27 cellular contexts compared by ENCODE assay signal in genomic region chr12:33052141-33053051, GRCh38.
"Had no signal": no experiment of that assay in that cellular context is flagged by ENCODE, and none has a peak within 500 bp of the region (broad histone marks: within the 10 kb centered on the region; RNA-seq: fewer than 3 reads in every experiment).

No MANE protein-coding gene starts in this region.

- H3K9me3 Mint-ChIP-seq: activated B cell treated with CpG ODN at 0.5 μM for 24 hours; central memory CD8-positive, alpha-beta T cell; nephron progenitor cell had no signal

- ATAC-seq: activated CD4-positive, alpha-beta T cell treated with anti-CD3 and anti-CD28 coated beads for 36 hours; activated T-cell treated with anti-CD3 and anti-CD28 coated beads, Interleukin-2, amount 50 U/mL, for 72 hours; sciatic nerve had no signal

- H3K4me3 Mint-ChIP-seq: activated B cell treated with CpG ODN at 0.5 μM for 24 hours; activated CD4-positive, alpha-beta T cell treated with anti-CD3 and anti-CD28 coated beads for 36 hours; activated naive CD8-positive, alpha-beta T cell; activated T-cell treated with anti-CD3 and anti-CD28 coated beads, Interleukin-2, amount 50 U/mL, for 72 hours; central memory CD8-positive, alpha-beta T cell; nephron progenitor cell; T-helper 2 cell treated with Interferon-gamma antibody and Interleukin-4, amounts not matched to agents 5 μg/mL and 100 μg/mL, for 36 hours had no signal

- H3K4me1 ChIP-seq: upper lobe of left lung had no signal

- H3K27me3 Mint-ChIP-seq: activated B cell treated with CpG ODN at 0.5 μM for 24 hours; activated CD4-positive, alpha-beta T cell treated with anti-CD3 and anti-CD28 coated beads for 36 hours; activated naive CD8-positive, alpha-beta T cell; central memory CD8-positive, alpha-beta T cell; progenitor cell of endocrine pancreas had no signal

- H3K27ac Mint-ChIP-seq: activated B cell treated with CpG ODN at 0.5 μM for 24 hours; activated CD4-positive, alpha-beta T cell treated with anti-CD3 and anti-CD28 coated beads for 36 hours; activated naive CD8-positive, alpha-beta T cell; activated T-cell treated with anti-CD3 and anti-CD28 coated beads, Interleukin-2, amount 50 U/mL, for 72 hours; nephron progenitor cell; progenitor cell of endocrine pancreas; T-helper 2 cell treated with Interferon-gamma antibody and Interleukin-4, amounts not matched to agents 5 μg/mL and 100 μg/mL, for 36 hours had no signal

- H3K9me3 ChIP-seq: ovary, upper lobe of left lung had no signal

- H3K27me3 ChIP-seq: ovary, upper lobe of left lung had no signal

- H3K36me3 Mint-ChIP-seq: activated naive CD8-positive, alpha-beta T cell had no signal

- H3K4me3 ChIP-seq: ovary, skin epidermis, upper lobe of left lung had no signal

- DNase-seq: activated B cell treated with CpG ODN at 0.5 μM for 24 hours; activated CD4-positive, alpha-beta T cell treated with anti-CD3 and anti-CD28 coated beads for 36 hours; activated effector memory CD4-positive, alpha-beta T cell treated with Interleukin-2 at 50 U/mL for 16 hours; activated naive CD4-positive, alpha-beta T cell treated with Interleukin-2 at 50 U/mL for 16 hours; activated T-cell treated with anti-CD3 and anti-CD28 coated beads for 4 hours; activated T-cell treated with anti-CD3 and anti-CD28 coated beads, Interleukin-2, amount 50 U/mL, for 72 hours; anterior cingulate cortex; dermis blood vessel endothelial cell; effector CD4-positive, alpha-beta T cell; glutamatergic neuron; islet precursor cell; left cardiac atrium; mammary epithelial cell; nephron progenitor cell; ovary; stimulated activated CD4-positive, alpha-beta T cell treated with anti-CD3 and anti-CD28 coated beads, Interleukin-4, amount 100 ng/mL, for 4 hours; stimulated activated CD8-positive, alpha-beta memory T cell treated with anti-CD3 and anti-CD28 coated beads, Interleukin-4, amount 100 ng/mL, for 48 hours; stimulated activated naive CD4-positive, alpha-beta T cell; T-helper 1 cell had no signal

- H3K36me3 ChIP-seq: ovary, upper lobe of left lung had no signal

- H3K27ac ChIP-seq: epithelial cell of prostate, ovary, skin epidermis, upper lobe of left lung had no signal

- H3K4me1 Mint-ChIP-seq: activated B cell treated with CpG ODN at 0.5 μM for 24 hours; activated CD4-positive, alpha-beta T cell treated with anti-CD3 and anti-CD28 coated beads for 36 hours; central memory CD8-positive, alpha-beta T cell; nephron progenitor cell had no signal
